In the genomic region with DNA sequence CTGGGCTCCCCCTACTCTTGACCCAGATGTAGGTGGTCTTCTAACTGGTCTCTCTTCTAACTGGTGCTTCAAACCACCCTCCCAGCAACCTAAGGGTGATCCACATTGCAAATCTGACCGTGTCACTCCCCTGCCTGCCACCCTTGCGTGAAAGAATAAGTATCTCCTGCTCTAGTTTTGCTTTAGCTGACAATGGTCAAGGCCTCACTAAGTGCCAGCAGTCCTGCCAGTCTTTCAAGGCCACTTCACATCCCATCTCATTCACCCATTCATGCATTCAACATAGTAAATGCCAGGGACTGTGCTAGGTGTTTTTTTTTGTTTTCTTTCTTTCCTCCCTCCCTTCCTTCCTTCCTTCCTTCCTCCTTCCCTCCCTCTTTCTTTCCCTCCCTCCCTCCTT, we compare ENCODE assay signal across 2 cellular contexts.
TF ChIP-seq lines count a peak whose summit lies in the region.

No MANE protein-coding gene starts in this region.

TF ChIP-seq in HEK293, 187 proteins besides CTCF, POLR2A, EP300 and RAD21:
- TF ChIP-seq, protein P1, sequence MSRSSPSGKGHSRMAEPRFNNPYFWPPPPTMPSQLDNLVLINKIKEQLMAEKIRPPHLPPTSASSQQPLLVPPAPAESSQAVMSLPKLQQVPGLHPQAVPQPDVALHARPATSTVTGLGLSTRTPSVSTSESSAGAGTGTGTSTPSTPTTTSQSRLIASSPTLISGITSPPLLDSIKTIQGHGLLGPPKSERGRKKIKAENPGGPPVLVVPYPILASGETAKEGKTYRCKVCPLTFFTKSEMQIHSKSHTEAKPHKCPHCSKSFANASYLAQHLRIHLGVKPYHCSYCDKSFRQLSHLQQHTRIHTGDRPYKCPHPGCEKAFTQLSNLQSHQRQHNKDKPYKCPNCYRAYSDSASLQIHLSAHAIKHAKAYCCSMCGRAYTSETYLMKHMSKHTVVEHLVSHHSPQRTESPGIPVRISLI (tag by site-specific recombination; IDR thresholded peaks at IDR 0.05) = no peak
- no peak for TF ChIP-seq ZNF677 (tag by site-specific recombination; IDR thresholded peaks at IDR 0.05)
- TF ChIP-seq ZNF366 (tag by site-specific recombination; conservative IDR thresholded peaks at IDR 0.05) = peak; percentile 88

TF ChIP-seq in H1, 55 proteins besides CTCF, POLR2A, EP300 and RAD21:
- TF ChIP-seq TCF12 (IDR thresholded peaks at IDR 0.05; ENCODE audit: low read depth, low read length) (no peak), POU5F1 (IDR thresholded peaks at IDR 0.05; ENCODE audit: low read depth, low read length) (no peak), ZNF274 (IDR thresholded peaks at IDR 0.05; ENCODE audit: borderline replicate concordance, extremely low read depth, low read length) (no peak), TEAD4 (IDR thresholded peaks at IDR 0.05; ENCODE audit: low read depth, low read length) (no peak), CHD1 (IDR thresholded peaks at IDR 0.05; ENCODE audit: low read depth, low read length) (no peak), CBX5 (IDR thresholded peaks at IDR 0.05; ENCODE audit: low read depth, low read length) (no peak), SIN3A (conservative IDR thresholded peaks at IDR 0.05 in 1 of 2, IDR thresholded peaks at IDR 0.05 in 1 of 2; ENCODE audit: low read depth in 1 of 2, low read length in 2 of 2) (no peak), KDM5A (IDR thresholded peaks at IDR 0.05; ENCODE audit: low read length) (no peak), SAP30 (IDR thresholded peaks at IDR 0.05; ENCODE audit: insufficient read depth, insufficient replicate concordance, low read length) (no peak), MAFK (IDR thresholded peaks at IDR 0.05; ENCODE audit: low read depth, low read length) (no peak), FOSL1 (IDR thresholded peaks at IDR 0.05; ENCODE audit: insufficient read depth, low read depth, low read length) (no peak), BACH1 (IDR thresholded peaks at IDR 0.05; ENCODE audit: low read length) (no peak), SP4 (IDR thresholded peaks at IDR 0.05; ENCODE audit: low read length) (no peak), SP1 (IDR thresholded peaks at IDR 0.05; ENCODE audit: low read depth, low read length) (no peak), NANOG (IDR thresholded peaks at IDR 0.05; ENCODE audit: insufficient read depth, low read depth, low read length, poor library complexity, severe bottlenecking) (no peak)
- TF ChIP-seq, protein P2, sequence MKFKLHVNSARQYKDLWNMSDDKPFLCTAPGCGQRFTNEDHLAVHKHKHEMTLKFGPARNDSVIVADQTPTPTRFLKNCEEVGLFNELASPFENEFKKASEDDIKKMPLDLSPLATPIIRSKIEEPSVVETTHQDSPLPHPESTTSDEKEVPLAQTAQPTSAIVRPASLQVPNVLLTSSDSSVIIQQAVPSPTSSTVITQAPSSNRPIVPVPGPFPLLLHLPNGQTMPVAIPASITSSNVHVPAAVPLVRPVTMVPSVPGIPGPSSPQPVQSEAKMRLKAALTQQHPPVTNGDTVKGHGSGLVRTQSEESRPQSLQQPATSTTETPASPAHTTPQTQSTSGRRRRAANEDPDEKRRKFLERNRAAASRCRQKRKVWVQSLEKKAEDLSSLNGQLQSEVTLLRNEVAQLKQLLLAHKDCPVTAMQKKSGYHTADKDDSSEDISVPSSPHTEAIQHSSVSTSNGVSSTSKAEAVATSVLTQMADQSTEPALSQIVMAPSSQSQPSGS (IDR thresholded peaks at IDR 0.05; ENCODE audit: low read length) = no peak
TF ChIP-seq in H1: peak in this region for 0.
